10 cellular contexts compared by ENCODE assay signal in the genomic region with DNA sequence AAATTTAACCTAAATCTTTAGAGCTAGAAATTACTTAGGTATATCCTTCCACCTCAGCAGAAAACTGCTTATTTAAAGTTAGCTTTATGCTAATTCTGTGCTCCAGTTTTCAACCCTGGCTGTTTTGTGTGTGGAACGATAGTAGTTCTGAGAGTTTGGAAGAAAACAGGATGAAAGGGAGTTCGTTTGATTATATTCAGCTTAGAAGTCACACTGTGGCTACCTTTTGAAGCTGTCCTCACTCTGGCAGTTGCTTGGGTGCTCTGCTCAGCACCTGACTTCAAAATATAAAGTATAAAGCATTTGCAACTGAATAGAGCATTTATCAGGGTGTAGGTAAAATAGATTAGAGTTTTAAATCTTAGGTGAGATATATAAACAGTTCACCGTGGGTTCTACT. TPM values are rescaled to one million over a fixed set of nuclear protein-coding genes. Genes with fewer than 3 reads are reported as not detected.
A peak's percentile ranks its signal among the peaks of the same experiment; 100 is the strongest.
DNase-seq lines count a peak whose midpoint lies in the region; ATAC-seq and TF ChIP-seq lines count a peak whose summit lies in the region.
"Had no signal": no experiment of that assay in that cellular context is flagged by ENCODE, and none has a peak within 500 bp of the region (broad histone marks: within the 10 kb centered on the region; RNA-seq: fewer than 3 reads in every experiment).

No MANE protein-coding gene starts in this region.

- CTCF ChIA-PET in activated naive CD4-positive, alpha-beta T cell treated with anti-CD3 and anti-CD28 coated beads, Interleukin-2, amount 10 ng/mL, durations not matched to agents 7 days and 5 days (lab: Charles Lee), result interaction anchor here (0.6 to 4.2 kb wide), 13 partner anchors 9 to 170 kb away, joined by 3 to 24 read pairs (median 4); no protein-coding TSS in a partner anchor

- TF ChIP-seq POLR2A in upper lobe of left lung (IDR thresholded peaks at IDR 0.05), result no peak

- H3K36me3 ChIP-seq in ascending aorta (peaks cover 4 to 12% of the 10 kb centered on the region in 2 donors), upper lobe of left lung (peaks cover 0 to 14% (median 5%) of the 10 kb centered on the region in 4 donors)

- H3K27me3 Mint-ChIP-seq in activated naive CD4-positive, alpha-beta T cell treated with anti-CD3 and anti-CD28 coated beads, Interleukin-2, amount 10 ng/mL, durations not matched to agents 7 days and 5 days, result no peaks in the 10 kb centered on the region
- H3K27me3 Mint-ChIP-seq in naive B cell, result no peaks in the 10 kb centered on the region

- no peaks in the 10 kb centered on the region for H3K9me3 ChIP-seq in ascending aorta
- H3K9me3 ChIP-seq in upper lobe of left lung, result no peaks in the 10 kb centered on the region

- WGBS in upper lobe of left lung, 2 donors, result 12 to 23% methylated on average over 3 of the region's 3 CpGs

- no peak for TF ChIP-seq EP300 in upper lobe of left lung (IDR thresholded peaks at IDR 0.05)

- H3K9me3 Mint-ChIP-seq in activated naive CD4-positive, alpha-beta T cell treated with anti-CD3 and anti-CD28 coated beads, Interleukin-2, amount 10 ng/mL, durations not matched to agents 7 days and 5 days, result no peaks in the 10 kb centered on the region
- no peaks in the 10 kb centered on the region for H3K9me3 Mint-ChIP-seq in naive B cell

- H3K27me3 ChIP-seq in ascending aorta (no peaks in the 10 kb centered on the region), upper lobe of left lung (no peaks in the 10 kb centered on the region)

- H3K4me1 ChIP-seq in ascending aorta (peaks cover 5 to 51% of the 10 kb centered on the region in 2 donors), upper lobe of left lung (peaks cover 51 to 62% (median 59%) of the 10 kb centered on the region in 4 donors)

- peaks cover 24% of the 10 kb centered on the region for H3K36me3 Mint-ChIP-seq in activated naive CD4-positive, alpha-beta T cell treated with anti-CD3 and anti-CD28 coated beads, Interleukin-2, amount 10 ng/mL, durations not matched to agents 7 days and 5 days
- no peaks in the 10 kb centered on the region for H3K36me3 Mint-ChIP-seq in naive B cell

- TF ChIP-seq CTCF in ascending aorta (IDR thresholded peaks at IDR 0.05) (no peak), upper lobe of left lung (IDR thresholded peaks at IDR 0.05) (no peak)

- H3K27ac Mint-ChIP-seq in activated naive CD4-positive, alpha-beta T cell treated with anti-CD3 and anti-CD28 coated beads, Interleukin-2, amount 10 ng/mL, durations not matched to agents 7 days and 5 days, result peak overlapping the region; percentile 81
- peak overlapping the region; percentile 92 to 97 (median 96) for H3K27ac Mint-ChIP-seq in naive B cell

- DNase-seq in activated naive CD4-positive, alpha-beta T cell treated with anti-CD3 and anti-CD28 coated beads, Interleukin-2, amount 10 ng/mL, durations not matched to agents 7 days and 5 days, result no peak
- DNase-seq in activated naive CD4-positive, alpha-beta T cell treated with anti-CD3 and anti-CD28 coated beads, Interleukin-2, amount 50 U/mL, for 16 hours, result no peak
- DNase-seq in ascending aorta (ENCODE audit: low spot score in 2 of 2) (no peak), naive B cell (no peak), upper lobe of left lung (no peak), SHP77 (lab: John Stamatoyannopoulos, UW) (no peak)
- DNase-seq in stimulated activated CD4-positive, alpha-beta T cell treated with anti-CD3 and anti-CD28 coated beads, Interleukin-15, amount 100 ng/mL, for 24 hours, result no peak
- DNase-seq: H7, NCI-H446 had no signal

- ATAC-seq in naive B cell (ENCODE audit: low read depth in 2 of 2) (no peak), upper lobe of left lung (ENCODE audit: low FRiP score in 2 of 2) (no peak), GM19397 (IDR thresholded peaks at IDR 0.05; ENCODE audit: unreplicated experiment) (no peak)

- H3K4me3 Mint-ChIP-seq in activated naive CD4-positive, alpha-beta T cell treated with anti-CD3 and anti-CD28 coated beads, Interleukin-2, amount 10 ng/mL, durations not matched to agents 7 days and 5 days, result peak overlapping the region; percentile 57
- H3K4me3 Mint-ChIP-seq in naive B cell, result peak overlapping the region; percentile 79 to 100 (median 88)

- intact Hi-C loops in ascending aorta (cut with DNase I), result loop anchor here (5.0 kb wide), 1 partner anchor 99 kb away; no protein-coding TSS in a partner anchor

- peak overlapping the region; percentile 78 to 93 for H3K27ac ChIP-seq in ascending aorta
- H3K27ac ChIP-seq in upper lobe of left lung, result peak overlapping the region; percentile 51 to 100 (median 82)

- peaks cover 62% of the 10 kb centered on the region for H3K4me1 Mint-ChIP-seq in activated naive CD4-positive, alpha-beta T cell treated with anti-CD3 and anti-CD28 coated beads, Interleukin-2, amount 10 ng/mL, durations not matched to agents 7 days and 5 days
- H3K4me1 Mint-ChIP-seq in naive B cell, result peaks cover 26 to 75% (median 49%) of the 10 kb centered on the region in 3 donors

- H3K4me3 ChIP-seq in ascending aorta (peak overlapping the region; percentile 6 to 14), upper lobe of left lung (no peak overlapping the region)

RNA-seq across cellular contexts. Expression of gene ASCC1, which starts 2.7 kb away (rescaled TPM):
- total RNA-seq in ascending aorta (5.5 TPM), upper lobe of left lung (10 to 100 TPM; 20.4 to 40.7 (median 24.4) TPM)
- 10 to 100 TPM; 43.8 to 69.0 (median 48.4) TPM for polyA plus RNA-seq in naive B cell (ENCODE audit: low read depth in 6 of 6)

RNA-seq across cellular contexts. Expression of gene ANAPC16, which starts 2.9 kb away (rescaled TPM):
- 22.8 TPM for total RNA-seq in ascending aorta
- polyA plus RNA-seq in naive B cell (ENCODE audit: low read depth in 6 of 6), result 100 to 1,000 TPM; 485 to 708 (median 561) TPM
- 100 to 1,000 TPM in 1 of 6 donors, 10 to 100 TPM in 5; 34.6 to 110 (median 92.6) TPM for total RNA-seq in upper lobe of left lung

RNA-seq across cellular contexts. Expression of gene DDIT4, which starts 55.0 kb away (rescaled TPM):
- total RNA-seq in ascending aorta (394 TPM), upper lobe of left lung (100 to 1,000 TPM in 5 of 6 donors, 10 to 100 TPM in 1; 81.0 to 218 (median 151) TPM)
- 100 to 1,000 TPM in 1 of 6 donors, 10 to 100 TPM in 5; 22.6 to 124 (median 78.2) TPM for polyA plus RNA-seq in naive B cell (ENCODE audit: low read depth in 6 of 6)

Comparison
In these comparisons a context has a peak if more than half of its experiments do, and no peak if none do; other contexts are left out.
1. H3K4me3 ChIP-seq: peak in ascending aorta (2 of 2); none in upper lobe of left lung (0 of 4).